Comparison of ENCODE assay signal across 11 cellular contexts in genomic region chr1:15885269-15885668, GRCh38. TPM values are rescaled to one million over a fixed set of nuclear protein-coding genes. Genes with fewer than 3 reads are reported as not detected.
DNase-seq lines count a peak whose midpoint lies in the region; ATAC-seq, FAIRE-seq and TF ChIP-seq lines count a peak whose summit lies in the region.
"Had no signal": no experiment of that assay in that cellular context is flagged by ENCODE, and none has a peak within 500 bp of the region (broad histone marks: within the 10 kb centered on the region; RNA-seq: fewer than 3 reads in every experiment).

No MANE protein-coding gene starts in this region.

- TF ChIP-seq POLR2A in thyroid gland (IDR thresholded peaks at IDR 0.05), result no peak

- no peak for FAIRE-seq in astrocyte (lab: Jason Lieb, UNC)

- ATAC-seq in GM21447 (IDR thresholded peaks at IDR 0.05; ENCODE audit: unreplicated experiment), result no peak

- H3K4me3 ChIP-seq in astrocyte (ENCODE audit: insufficient read depth, low read depth, low read length) (no peak overlapping the region), mesodermal cell (ENCODE audit: extremely low read depth, insufficient read depth, low read length, poor library complexity, severe bottlenecking) (no peak overlapping the region), thyroid gland (replicated peaks in 1 of 3) (no peak overlapping the region)

- H3K27me3 Mint-ChIP-seq in activated T-cell treated with anti-CD3 and anti-CD28 coated beads, Interleukin-2, amount 50 U/mL, for 24 hours, result no peaks in the 10 kb centered on the region
- H3K27me3 Mint-ChIP-seq in astrocyte (ENCODE audit: low read depth, unreplicated experiment), result no peaks in the 10 kb centered on the region
- H3K27me3 Mint-ChIP-seq: activated naive CD8-positive, alpha-beta T cell treated with anti-CD3 and anti-CD28 coated beads, Interleukin-2, amount 10 ng/mL, durations not matched to agents 7 days and 5 days had no signal

- H4K20me1 ChIP-seq in astrocyte (ENCODE audit: insufficient read depth, low read length), result peaks cover 58% of the 10 kb centered on the region

- no peaks in the 10 kb centered on the region for H3K9me3 Mint-ChIP-seq in activated T-cell treated with anti-CD3 and anti-CD28 coated beads, Interleukin-2, amount 50 U/mL, for 24 hours
- H3K9me3 Mint-ChIP-seq in astrocyte (ENCODE audit: unreplicated experiment), result no peaks in the 10 kb centered on the region
- H3K9me3 Mint-ChIP-seq: activated naive CD8-positive, alpha-beta T cell treated with anti-CD3 and anti-CD28 coated beads, Interleukin-2, amount 10 ng/mL, durations not matched to agents 7 days and 5 days had no signal

- H3K27me3 ChIP-seq in astrocyte (ENCODE audit: insufficient read depth, low read length) (no peaks in the 10 kb centered on the region), thyroid gland (no peaks in the 10 kb centered on the region)

- peak overlapping the region; percentile 85 for H3K9ac ChIP-seq in astrocyte (ENCODE audit: low read length)

- no peak overlapping the region for H2AFZ ChIP-seq in astrocyte (ENCODE audit: low read depth, low read length)

- H3K36me3 ChIP-seq in astrocyte (ENCODE audit: insufficient read depth, low read length) (no peaks in the 10 kb centered on the region), mesodermal cell (ENCODE audit: control insufficient read depth, insufficient read depth, low read length) (peaks cover 15% of the 10 kb centered on the region), thyroid gland (no peaks in the 10 kb centered on the region)

- WGBS in mesodermal cell (ENCODE audit: insufficient coverage in 2 of 2), 2 experiments, result 89 to 93% methylated on average over 2 to 4 of the region's 5 CpGs
- WGBS in thyroid gland, 2 donors, result 40% methylated on average over 5 of the region's 5 CpGs

- peaks cover 19% of the 10 kb centered on the region for H3K4me1 ChIP-seq in astrocyte (ENCODE audit: insufficient read depth, low read length)
- H3K4me1 ChIP-seq in mesodermal cell (ENCODE audit: control insufficient read depth, insufficient read depth, low read length, poor library complexity, severe bottlenecking), result peaks cover 13% of the 10 kb centered on the region
- peaks cover 43 to 57% of the 10 kb centered on the region in 2 donors for H3K4me1 ChIP-seq in thyroid gland

- peaks cover 66% of the 10 kb centered on the region for H3K4me1 Mint-ChIP-seq in activated T-cell treated with anti-CD3 and anti-CD28 coated beads, Interleukin-2, amount 50 U/mL, for 24 hours (ENCODE audit: low read depth)
- H3K4me1 Mint-ChIP-seq in astrocyte (ENCODE audit: low read depth, unreplicated experiment), result peaks cover 25% of the 10 kb centered on the region

- H3K27ac Mint-ChIP-seq in activated T-cell treated with anti-CD3 and anti-CD28 coated beads, Interleukin-2, amount 50 U/mL, for 24 hours, result peak overlapping the region; percentile 26
- H3K27ac Mint-ChIP-seq in astrocyte (ENCODE audit: unreplicated experiment), result peak overlapping the region; percentile 96
- H3K27ac Mint-ChIP-seq: activated naive CD8-positive, alpha-beta T cell treated with anti-CD3 and anti-CD28 coated beads, Interleukin-2, amount 10 ng/mL, durations not matched to agents 7 days and 5 days had no signal

- intact Hi-C loops in thyroid gland (cut with DNase I), result no loop called here

- H3K36me3 Mint-ChIP-seq in activated T-cell treated with anti-CD3 and anti-CD28 coated beads, Interleukin-2, amount 50 U/mL, for 24 hours (ENCODE audit: low read depth), result peaks cover 77% of the 10 kb centered on the region
- peaks cover 3% of the 10 kb centered on the region for H3K36me3 Mint-ChIP-seq in astrocyte (ENCODE audit: low read depth, unreplicated experiment)

- H3K79me2 ChIP-seq in astrocyte (ENCODE audit: insufficient read depth, low read length), result peaks cover 97% of the 10 kb centered on the region

- TF ChIP-seq CTCF in astrocyte (IDR thresholded peaks at IDR 0.05; ENCODE audit: insufficient read depth, low read depth, low read length), result no peak
- TF ChIP-seq CTCF in thyroid gland (IDR thresholded peaks at IDR 0.05), result no peak

- H3K27ac ChIP-seq in astrocyte (ENCODE audit: low read depth, low read length) (peak overlapping the region; percentile 88), mesodermal cell (ENCODE audit: low read depth, low read length, severe bottlenecking) (peak overlapping the region; percentile 98), thyroid gland (peak overlapping the region; percentile 70 to 95 (median 88))

- no peak for DNase-seq in activated T-cell treated with anti-CD3 and anti-CD28 coated beads, Interleukin-2, amount 50 U/mL, for 24 hours
- DNase-seq in activated T-cell treated with anti-CD3 and anti-CD28 coated beads for 4 hours, result no peak
- DNase-seq in astrocyte (ENCODE audit: low read depth), result no peak
- no peak for DNase-seq in thyroid gland
- DNase-seq in NCI-H446 (lab: John Stamatoyannopoulos, UW), result no peak
- no peak for DNase-seq in HuH-7 (ENCODE audit: low spot score)
- DNase-seq: activated naive CD8-positive, alpha-beta T cell treated with anti-CD3 and anti-CD28 coated beads, Interleukin-2, amount 10 ng/mL, durations not matched to agents 7 days and 5 days; stimulated activated CD4-positive, alpha-beta T cell treated with anti-CD3 and anti-CD28 coated beads, Interleukin-4, amount 100 ng/mL, for 4 hours; T-helper 2 cell had no signal

- H3K4me3 Mint-ChIP-seq in activated T-cell treated with anti-CD3 and anti-CD28 coated beads, Interleukin-2, amount 50 U/mL, for 24 hours, result no peak overlapping the region
- H3K4me3 Mint-ChIP-seq in astrocyte (ENCODE audit: unreplicated experiment), result peak overlapping the region; percentile 27
- H3K4me3 Mint-ChIP-seq: activated naive CD8-positive, alpha-beta T cell treated with anti-CD3 and anti-CD28 coated beads, Interleukin-2, amount 10 ng/mL, durations not matched to agents 7 days and 5 days had no signal

- peak overlapping the region; percentile 88 for H3K4me2 ChIP-seq in astrocyte (ENCODE audit: low read length)

- H3K9me3 ChIP-seq in astrocyte (ENCODE audit: insufficient read depth, low read depth, low read length) (no peaks in the 10 kb centered on the region), mesodermal cell (ENCODE audit: control insufficient read depth, low read length) (no peaks in the 10 kb centered on the region), thyroid gland (no peaks in the 10 kb centered on the region)

RNA-seq across cellular contexts. Expression of gene SPEN, which starts 37.8 kb away (rescaled TPM):
- total RNA-seq in astrocyte (33.2 and 35.0 TPM in 2 replicates), thyroid gland (10 to 100 TPM; 40.7 to 97.0 (median 57.3) TPM)
- polyA plus RNA-seq in mesodermal cell (2013, experiment 1 of 2), result 37.2 TPM
- 28.1 TPM for polyA plus RNA-seq in mesodermal cell (2013, experiment 2 of 2)
